1 cellular context compared by ENCODE assay signal in the genomic region with DNA sequence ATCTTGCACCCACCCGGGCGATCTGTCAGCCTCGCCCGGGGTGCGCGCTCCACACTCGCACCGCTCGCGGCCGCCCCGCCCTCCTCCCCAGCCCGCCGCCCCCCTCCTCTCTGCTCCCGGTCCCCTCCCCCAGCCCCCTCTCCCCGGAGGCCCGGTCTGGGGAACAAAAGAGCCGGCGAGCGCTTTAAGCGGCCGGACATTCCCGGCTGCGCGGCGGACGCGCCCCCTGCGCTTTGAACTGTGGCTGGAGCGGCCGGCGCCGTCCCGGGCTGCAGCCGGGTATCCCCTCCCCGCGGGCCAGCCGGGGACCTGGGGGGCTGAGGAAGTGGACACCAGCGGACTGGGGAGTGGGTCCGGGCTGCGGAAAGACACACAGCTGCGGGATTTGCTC.
TF ChIP-seq lines count a peak whose summit lies in the region.

IGDCC3 (minus strand) TSS at position 27 of the 391 bp plus-strand sequence. CDS start 214 bp downstream, outside the sequence.

TF ChIP-seq in HepG2, 621 proteins besides CTCF, POLR2A, EP300 and RAD21 (continued from another document and continues in another):
- TF ChIP-seq, protein P1, sequence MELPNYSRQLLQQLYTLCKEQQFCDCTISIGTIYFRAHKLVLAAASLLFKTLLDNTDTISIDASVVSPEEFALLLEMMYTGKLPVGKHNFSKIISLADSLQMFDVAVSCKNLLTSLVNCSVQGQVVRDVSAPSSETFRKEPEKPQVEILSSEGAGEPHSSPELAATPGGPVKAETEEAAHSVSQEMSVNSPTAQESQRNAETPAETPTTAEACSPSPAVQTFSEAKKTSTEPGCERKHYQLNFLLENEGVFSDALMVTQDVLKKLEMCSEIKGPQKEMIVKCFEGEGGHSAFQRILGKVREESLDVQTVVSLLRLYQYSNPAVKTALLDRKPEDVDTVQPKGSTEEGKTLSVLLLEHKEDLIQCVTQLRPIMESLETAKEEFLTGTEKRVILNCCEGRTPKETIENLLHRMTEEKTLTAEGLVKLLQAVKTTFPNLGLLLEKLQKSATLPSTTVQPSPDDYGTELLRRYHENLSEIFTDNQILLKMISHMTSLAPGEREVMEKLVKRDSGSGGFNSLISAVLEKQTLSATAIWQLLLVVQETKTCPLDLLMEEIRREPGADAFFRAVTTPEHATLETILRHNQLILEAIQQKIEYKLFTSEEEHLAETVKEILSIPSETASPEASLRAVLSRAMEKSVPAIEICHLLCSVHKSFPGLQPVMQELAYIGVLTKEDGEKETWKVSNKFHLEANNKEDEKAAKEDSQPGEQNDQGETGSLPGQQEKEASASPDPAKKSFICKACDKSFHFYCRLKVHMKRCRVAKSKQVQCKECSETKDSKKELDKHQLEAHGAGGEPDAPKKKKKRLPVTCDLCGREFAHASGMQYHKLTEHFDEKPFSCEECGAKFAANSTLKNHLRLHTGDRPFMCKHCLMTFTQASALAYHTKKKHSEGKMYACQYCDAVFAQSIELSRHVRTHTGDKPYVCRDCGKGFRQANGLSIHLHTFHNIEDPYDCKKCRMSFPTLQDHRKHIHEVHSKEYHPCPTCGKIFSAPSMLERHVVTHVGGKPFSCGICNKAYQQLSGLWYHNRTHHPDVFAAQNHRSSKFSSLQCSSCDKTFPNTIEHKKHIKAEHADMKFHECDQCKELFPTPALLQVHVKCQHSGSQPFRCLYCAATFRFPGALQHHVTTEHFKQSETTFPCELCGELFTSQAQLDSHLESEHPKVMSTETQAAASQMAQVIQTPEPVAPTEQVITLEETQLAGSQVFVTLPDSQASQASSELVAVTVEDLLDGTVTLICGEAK (IDR thresholded peaks at IDR 0.05), result no peak
- TF ChIP-seq, protein P1 (CRISPR knock-in tag; IDR thresholded peaks at IDR 0.05), result 0 out of 2 replicates have a peak, but pooled peaks have one; percentile 45
- peak; percentile 61 for TF ChIP-seq HDAC1 (CRISPR knock-in tag; IDR thresholded peaks at IDR 0.05)
- TF ChIP-seq DNMT3B (CRISPR knock-in tag; conservative IDR thresholded peaks at IDR 0.05), result no peak
- no peak for TF ChIP-seq SALL2 (CRISPR knock-in tag; IDR thresholded peaks at IDR 0.05)
- TF ChIP-seq NR1H2 (CRISPR knock-in tag; IDR thresholded peaks at IDR 0.05; ENCODE audit: borderline replicate concordance, low read depth), result no peak
- TF ChIP-seq ZNF83 (CRISPR knock-in tag; IDR thresholded peaks at IDR 0.05; ENCODE audit: borderline replicate concordance), result no peak; the same call in 1 of the 2 replicates
- TF ChIP-seq, protein P2, sequence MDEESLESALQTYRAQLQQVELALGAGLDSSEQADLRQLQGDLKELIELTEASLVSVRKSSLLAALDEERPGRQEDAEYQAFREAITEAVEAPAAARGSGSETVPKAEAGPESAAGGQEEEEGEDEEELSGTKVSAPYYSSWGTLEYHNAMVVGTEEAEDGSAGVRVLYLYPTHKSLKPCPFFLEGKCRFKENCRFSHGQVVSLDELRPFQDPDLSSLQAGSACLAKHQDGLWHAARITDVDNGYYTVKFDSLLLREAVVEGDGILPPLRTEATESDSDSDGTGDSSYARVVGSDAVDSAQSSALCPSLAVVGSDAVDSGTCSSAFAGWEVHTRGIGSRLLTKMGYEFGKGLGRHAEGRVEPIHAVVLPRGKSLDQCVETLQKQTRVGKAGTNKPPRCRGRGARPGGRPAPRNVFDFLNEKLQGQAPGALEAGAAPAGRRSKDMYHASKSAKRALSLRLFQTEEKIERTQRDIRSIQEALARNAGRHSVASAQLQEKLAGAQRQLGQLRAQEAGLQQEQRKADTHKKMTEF (CRISPR knock-in tag; IDR thresholded peaks at IDR 0.05), result peak; percentile 33; the same call in 1 of the 2 replicates
- peak; percentile 55; the same call in 1 of the 2 replicates for TF ChIP-seq ZSCAN25 (CRISPR knock-in tag; IDR thresholded peaks at IDR 0.05)
- 0 out of 2 replicates have a peak, but pooled peaks have one; percentile 10 for TF ChIP-seq THAP11 (CRISPR knock-in tag; IDR thresholded peaks at IDR 0.05)
- TF ChIP-seq, protein P3, sequence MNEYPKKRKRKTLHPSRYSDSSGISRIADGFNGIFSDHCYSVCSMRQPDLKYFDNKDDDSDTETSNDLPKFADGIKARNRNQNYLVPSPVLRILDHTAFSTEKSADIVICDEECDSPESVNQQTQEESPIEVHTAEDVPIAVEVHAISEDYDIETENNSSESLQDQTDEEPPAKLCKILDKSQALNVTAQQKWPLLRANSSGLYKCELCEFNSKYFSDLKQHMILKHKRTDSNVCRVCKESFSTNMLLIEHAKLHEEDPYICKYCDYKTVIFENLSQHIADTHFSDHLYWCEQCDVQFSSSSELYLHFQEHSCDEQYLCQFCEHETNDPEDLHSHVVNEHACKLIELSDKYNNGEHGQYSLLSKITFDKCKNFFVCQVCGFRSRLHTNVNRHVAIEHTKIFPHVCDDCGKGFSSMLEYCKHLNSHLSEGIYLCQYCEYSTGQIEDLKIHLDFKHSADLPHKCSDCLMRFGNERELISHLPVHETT (CRISPR knock-in tag; conservative IDR thresholded peaks at IDR 0.05), result peak; percentile 42; the same call in 1 of the 2 replicates
- no peak for TF ChIP-seq ZNF605 (CRISPR knock-in tag; IDR thresholded peaks at IDR 0.05)
- TF ChIP-seq, protein P4, sequence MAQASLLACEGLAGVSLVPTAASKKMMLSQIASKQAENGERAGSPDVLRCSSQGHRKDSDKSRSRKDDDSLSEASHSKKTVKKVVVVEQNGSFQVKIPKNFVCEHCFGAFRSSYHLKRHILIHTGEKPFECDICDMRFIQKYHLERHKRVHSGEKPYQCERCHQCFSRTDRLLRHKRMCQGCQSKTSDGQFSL (CRISPR knock-in tag; IDR thresholded peaks at IDR 0.05), result 0 out of 2 replicates have a peak, but pooled peaks have one; percentile 15
- TF ChIP-seq ZNF564 (CRISPR knock-in tag; IDR thresholded peaks at IDR 0.05), result peak; percentile 60; the same call in 1 of the 2 replicates
- TF ChIP-seq, protein P5, sequence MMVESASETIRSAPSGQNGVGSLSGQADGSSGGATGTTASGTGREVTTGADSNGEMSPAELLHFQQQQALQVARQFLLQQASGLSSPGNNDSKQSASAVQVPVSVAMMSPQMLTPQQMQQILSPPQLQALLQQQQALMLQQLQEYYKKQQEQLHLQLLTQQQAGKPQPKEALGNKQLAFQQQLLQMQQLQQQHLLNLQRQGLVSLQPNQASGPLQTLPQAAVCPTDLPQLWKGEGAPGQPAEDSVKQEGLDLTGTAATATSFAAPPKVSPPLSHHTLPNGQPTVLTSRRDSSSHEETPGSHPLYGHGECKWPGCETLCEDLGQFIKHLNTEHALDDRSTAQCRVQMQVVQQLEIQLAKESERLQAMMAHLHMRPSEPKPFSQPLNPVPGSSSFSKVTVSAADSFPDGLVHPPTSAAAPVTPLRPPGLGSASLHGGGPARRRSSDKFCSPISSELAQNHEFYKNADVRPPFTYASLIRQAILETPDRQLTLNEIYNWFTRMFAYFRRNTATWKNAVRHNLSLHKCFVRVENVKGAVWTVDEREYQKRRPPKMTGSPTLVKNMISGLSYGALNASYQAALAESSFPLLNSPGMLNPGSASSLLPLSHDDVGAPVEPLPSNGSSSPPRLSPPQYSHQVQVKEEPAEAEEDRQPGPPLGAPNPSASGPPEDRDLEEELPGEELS (CRISPR knock-in tag; IDR thresholded peaks at IDR 0.05), result peak; percentile 40; the same call in 1 of the 2 replicates
- peak; percentile 41; the same call in 1 of the 2 replicates for TF ChIP-seq ISL2 (CRISPR knock-in tag; IDR thresholded peaks at IDR 0.05)
- TF ChIP-seq ZNF891 (CRISPR knock-in tag; IDR thresholded peaks at IDR 0.05), result peak; percentile 46; the same call in 1 of the 2 replicates
- TF ChIP-seq ZNF792 (CRISPR knock-in tag; IDR thresholded peaks at IDR 0.05), result no peak
- TF ChIP-seq, protein P6, sequence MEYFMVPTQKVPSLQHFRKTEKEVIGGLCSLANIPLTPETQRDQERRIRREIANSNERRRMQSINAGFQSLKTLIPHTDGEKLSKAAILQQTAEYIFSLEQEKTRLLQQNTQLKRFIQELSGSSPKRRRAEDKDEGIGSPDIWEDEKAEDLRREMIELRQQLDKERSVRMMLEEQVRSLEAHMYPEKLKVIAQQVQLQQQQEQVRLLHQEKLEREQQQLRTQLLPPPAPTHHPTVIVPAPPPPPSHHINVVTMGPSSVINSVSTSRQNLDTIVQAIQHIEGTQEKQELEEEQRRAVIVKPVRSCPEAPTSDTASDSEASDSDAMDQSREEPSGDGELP (IDR thresholded peaks at IDR 0.05; ENCODE audit: borderline replicate concordance, low read depth), result peak; percentile 35; the same call in 1 of the 2 replicates
- 0 out of 2 replicates have a peak, but pooled peaks have one; percentile 13 for TF ChIP-seq SMAD3 (CRISPR knock-in tag; IDR thresholded peaks at IDR 0.05)
- TF ChIP-seq, protein P7, sequence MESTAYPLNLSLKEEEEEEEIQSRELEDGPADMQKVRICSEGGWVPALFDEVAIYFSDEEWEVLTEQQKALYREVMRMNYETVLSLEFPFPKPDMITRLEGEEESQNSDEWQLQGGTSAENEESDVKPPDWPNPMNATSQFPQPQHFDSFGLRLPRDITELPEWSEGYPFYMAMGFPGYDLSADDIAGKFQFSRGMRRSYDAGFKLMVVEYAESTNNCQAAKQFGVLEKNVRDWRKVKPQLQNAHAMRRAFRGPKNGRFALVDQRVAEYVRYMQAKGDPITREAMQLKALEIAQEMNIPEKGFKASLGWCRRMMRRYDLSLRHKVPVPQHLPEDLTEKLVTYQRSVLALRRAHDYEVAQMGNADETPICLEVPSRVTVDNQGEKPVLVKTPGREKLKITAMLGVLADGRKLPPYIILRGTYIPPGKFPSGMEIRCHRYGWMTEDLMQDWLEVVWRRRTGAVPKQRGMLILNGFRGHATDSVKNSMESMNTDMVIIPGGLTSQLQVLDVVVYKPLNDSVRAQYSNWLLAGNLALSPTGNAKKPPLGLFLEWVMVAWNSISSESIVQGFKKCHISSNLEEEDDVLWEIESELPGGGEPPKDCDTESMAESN (CRISPR knock-in tag; conservative IDR thresholded peaks at IDR 0.05), result 0 out of 2 replicates have a peak, but pooled peaks have one; percentile 1
- peak; percentile 11; the same call in 1 of the 2 replicates for TF ChIP-seq ZFX (CRISPR knock-in tag; IDR thresholded peaks at IDR 0.05; ENCODE audit: low read depth)
- TF ChIP-seq HMGXB4 (CRISPR knock-in tag; IDR thresholded peaks at IDR 0.05; ENCODE audit: borderline replicate concordance in 1 of 2, low read depth in 1 of 2), result peak in 1 of 2 experiments; percentile 12; a peak in 1 of 4 replicates
- TF ChIP-seq, protein P8, sequence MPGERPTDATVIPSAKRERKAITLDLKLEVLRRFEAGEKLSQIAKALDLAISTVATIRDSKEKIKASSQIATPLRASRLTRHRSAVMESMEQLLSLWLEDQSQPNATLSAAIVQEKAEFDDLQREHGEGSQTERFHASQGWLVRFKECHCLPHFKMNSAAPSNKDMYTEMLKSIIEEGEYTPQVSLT (CRISPR knock-in tag; IDR thresholded peaks at IDR 0.05; ENCODE audit: borderline replicate concordance, low read depth), result no peak
- TF ChIP-seq ZNF768 (CRISPR knock-in tag; IDR thresholded peaks at IDR 0.05), result peak; percentile 66; the same call in 1 of the 2 replicates
- peak; percentile 40; the same call in 1 of the 2 replicates for TF ChIP-seq KDM2A (CRISPR knock-in tag; IDR thresholded peaks at IDR 0.05; ENCODE audit: borderline replicate concordance, low read depth)
- peak; percentile 16; the same call in 1 of the 2 replicates for TF ChIP-seq MED1 (CRISPR knock-in tag; IDR thresholded peaks at IDR 0.05)
